ENCODE assay signal across 24 cellular contexts in genomic region chr12:130952106-130952505, GRCh38. TPM values are rescaled to one million over a fixed set of nuclear protein-coding genes. Genes with fewer than 3 reads are reported as not detected.
A peak's percentile ranks its signal among the peaks of the same experiment; 100 is the strongest.
DNase-seq lines count a peak whose midpoint lies in the region; ATAC-seq lines count a peak whose summit lies in the region.
"Had no signal": no experiment of that assay in that cellular context is flagged by ENCODE, and none has a peak within 500 bp of the region (broad histone marks: within the 10 kb centered on the region; RNA-seq: fewer than 3 reads in every experiment).

No MANE protein-coding gene starts in this region.

- H3K27ac ChIP-seq in rectal smooth muscle tissue (ENCODE audit: low read depth, low read length) = peak overlapping the region; percentile 41
- H3K27ac ChIP-seq: GM23248, KMS-11, pancreas had no signal

- DNase-seq in EL = peak; percentile 30
- DNase-seq in SK-N-DZ (ENCODE audit: low spot score) = peak; percentile 93
- peak; percentile 92 for DNase-seq in islet precursor cell
- DNase-seq in DMS79 treated with DMSO at 0.1 percent for 48 hours (lab: John Stamatoyannopoulos, UW) = no peak
- no peak for DNase-seq in hypothalamus (lab: John Stamatoyannopoulos, UW)
- DNase-seq: activated CD4-positive, alpha-beta T cell treated with anti-CD3 and anti-CD28 coated beads, Interleukin-2, amount 10 ng/mL, durations not matched to agents 7 days and 5 days; activated naive CD4-positive, alpha-beta T cell treated with anti-CD3 and anti-CD28 coated beads for 36 hours; activated T-cell treated with anti-CD3 and anti-CD28 coated beads, Interleukin-2, amount 50 U/mL, for 72 hours; amniotic stem cell; CD4-positive, CD25-positive, alpha-beta regulatory T cell; GM23248; mesenchymal stem cell; naive thymus-derived CD8-positive, alpha-beta T cell; NCI-H1436 treated with DMSO at 0.1 percent for 48 hours; NCI-H524; pancreas; stomach; T-helper 9 cell; tibial artery had no signal

- H3K4me3 ChIP-seq in rectal smooth muscle tissue (ENCODE audit: low read length) = no peak overlapping the region
- H3K4me3 ChIP-seq: coronary artery, GM23248, pancreas, stomach, tibial artery had no signal

- no peaks in the 10 kb centered on the region for H3K27me3 ChIP-seq in rectal smooth muscle tissue (ENCODE audit: control insufficient read depth, insufficient read depth, low read length)
- H3K27me3 ChIP-seq: pancreas, tibial artery had no signal

- ATAC-seq in HG03139 (IDR thresholded peaks at IDR 0.05; ENCODE audit: unreplicated experiment) = no peak
- ATAC-seq: activated T-cell treated with anti-CD3 and anti-CD28 coated beads, Interleukin-2, amount 50 U/mL, for 72 hours; esophagus mucosa; naive thymus-derived CD8-positive, alpha-beta T cell; pancreas had no signal

- no peaks in the 10 kb centered on the region for H3K36me3 ChIP-seq in rectal smooth muscle tissue (ENCODE audit: control insufficient read depth, insufficient read depth, low read length)
- H3K36me3 ChIP-seq: pancreas, stomach, tibial artery had no signal

- H3K9ac ChIP-seq in rectal smooth muscle tissue (ENCODE audit: low read length) = no peak overlapping the region
- H3K9ac ChIP-seq: GM23248, KMS-11 had no signal

- peaks cover 17% of the 10 kb centered on the region for H3K4me1 ChIP-seq in rectal smooth muscle tissue (ENCODE audit: control insufficient read depth, insufficient read depth, low read length)

RNA-seq across cellular contexts. Expression of gene ADGRD1, which starts 1.6 kb away (rescaled TPM):
- 2.9 and 4.0 TPM in 2 replicates for polyA plus RNA-seq in SK-N-DZ (2014; cell fraction: cytosol; rRNA removed)
- polyA plus RNA-seq in SK-N-DZ (2014; cell fraction: nucleus; rRNA removed) = 8.3 and 10.0 TPM in 2 replicates

Comparison
In these comparisons a context has a peak if more than half of its experiments do, and no peak if none do; other contexts are left out.
1. DNase-seq: peak in EL (single experiment), SK-N-DZ (single experiment) and islet precursor cell (single experiment); none in DMS79 treated with DMSO at 0.1 percent for 48 hours (single experiment) and hypothalamus (0 of 51).